In genomic region chr9:71308454-71308853, GRCh38 we compare ENCODE assay signal across 23 cellular contexts.
DNase-seq lines count a peak whose midpoint lies in the region; ATAC-seq and TF ChIP-seq lines count a peak whose summit lies in the region.
"Had no signal": no experiment of that assay in that cellular context is flagged by ENCODE, and none has a peak within 500 bp of the region (broad histone marks: within the 10 kb centered on the region; RNA-seq: fewer than 3 reads in every experiment).

No MANE protein-coding gene starts in this region.

- no peak for TF ChIP-seq CTCF in GM12865 (IDR thresholded peaks at IDR 0.05; ENCODE audit: insufficient read depth, low read depth, low read length, missing control alignments)

- ATAC-seq in GM19023 (IDR thresholded peaks at IDR 0.05; ENCODE audit: unreplicated experiment) (peak; percentile 55), HG02852 (IDR thresholded peaks at IDR 0.05; ENCODE audit: unreplicated experiment) (peak; percentile 76), HG03460 (IDR thresholded peaks at IDR 0.05; ENCODE audit: unreplicated experiment) (peak; percentile 54), right cardiac atrium (no peak)
- ATAC-seq: activated CD8-positive, alpha-beta T cell treated with anti-CD3 and anti-CD28 coated beads for 36 hours; activated T-cell treated with anti-CD3 and anti-CD28 coated beads, Interleukin-2, amount 50 U/mL, for 4 hours; left colon; stimulated activated naive CD8-positive, alpha-beta T cell treated with anti-CD3 and anti-CD28 coated beads, Interleukin-15, amount 100 ng/mL, for 72 hours had no signal

- no peaks in the 10 kb centered on the region for H3K27me3 ChIP-seq in right cardiac atrium (ENCODE audit: control insufficient read depth, insufficient read depth)
- H3K27me3 ChIP-seq: Peyer's patch, SJSA1, transverse colon had no signal

- DNase-seq in GM12865 (ENCODE audit: low read depth), result peak; percentile 36
- no peak for DNase-seq in right cardiac atrium
- DNase-seq in NCI-H1417 treated with DMSO at 0.1 percent for 48 hours (lab: John Stamatoyannopoulos, UW), result no peak
- DNase-seq in activated T-cell treated with anti-CD3 and anti-CD28 coated beads, Interleukin-2, amount 50 U/mL, for 48 hours, result no peak
- no peak for DNase-seq in retina
- DNase-seq: 8988T; activated CD8-positive, alpha-beta T cell treated with anti-CD3 and anti-CD28 coated beads for 36 hours; activated naive CD4-positive, alpha-beta T cell treated with anti-CD3 and anti-CD28 coated beads, Interleukin-2, amount 50 U/mL, for 16 hours; activated T-cell treated with anti-CD3 and anti-CD28 coated beads, Interleukin-2, amount 50 U/mL, for 4 hours; aorta; EL; HCEC 1CT; KBM-7; left colon; NCI-H187; Peyer's patch; stimulated activated naive CD8-positive, alpha-beta T cell treated with anti-CD3 and anti-CD28 coated beads, Interleukin-15, amount 100 ng/mL, for 72 hours; transverse colon had no signal

- no peaks in the 10 kb centered on the region for H3K4me1 ChIP-seq in right cardiac atrium (ENCODE audit: control insufficient read depth, insufficient read depth, low read length)
- H3K4me1 ChIP-seq: Peyer's patch, SJSA1, transverse colon had no signal

- H3K9me3 ChIP-seq in right cardiac atrium (ENCODE audit: control insufficient read depth, low read length), result no peaks in the 10 kb centered on the region
- H3K9me3 ChIP-seq: Peyer's patch, SJSA1, transverse colon had no signal

- intact Hi-C loops in right cardiac atrium (cut with DNase I), result no loop called here

- H3K4me3 ChIP-seq in GM12865 (ENCODE audit: low read depth, low read length), result no peak overlapping the region
- H3K4me3 ChIP-seq in right cardiac atrium (ENCODE audit: low read length), result no peak overlapping the region
- H3K4me3 ChIP-seq: Peyer's patch, SJSA1, skin epidermis, transverse colon had no signal

- WGBS in right cardiac atrium, result 79% methylated on average over 1 of the region's 1 CpG

- H3K27ac ChIP-seq in right cardiac atrium (ENCODE audit: low read length), result no peak overlapping the region
- H3K27ac ChIP-seq: Peyer's patch, SJSA1, skin epidermis, transverse colon had no signal

Comparison
In these comparisons a context has a peak if more than half of its experiments do, and no peak if none do; other contexts are left out.
1. ATAC-seq: peak in GM19023 (single experiment), HG02852 (single experiment) and HG03460 (single experiment); none in right cardiac atrium (0 of 2).